Comparison of ENCODE assay signal across 16 cellular contexts in the genomic region with DNA sequence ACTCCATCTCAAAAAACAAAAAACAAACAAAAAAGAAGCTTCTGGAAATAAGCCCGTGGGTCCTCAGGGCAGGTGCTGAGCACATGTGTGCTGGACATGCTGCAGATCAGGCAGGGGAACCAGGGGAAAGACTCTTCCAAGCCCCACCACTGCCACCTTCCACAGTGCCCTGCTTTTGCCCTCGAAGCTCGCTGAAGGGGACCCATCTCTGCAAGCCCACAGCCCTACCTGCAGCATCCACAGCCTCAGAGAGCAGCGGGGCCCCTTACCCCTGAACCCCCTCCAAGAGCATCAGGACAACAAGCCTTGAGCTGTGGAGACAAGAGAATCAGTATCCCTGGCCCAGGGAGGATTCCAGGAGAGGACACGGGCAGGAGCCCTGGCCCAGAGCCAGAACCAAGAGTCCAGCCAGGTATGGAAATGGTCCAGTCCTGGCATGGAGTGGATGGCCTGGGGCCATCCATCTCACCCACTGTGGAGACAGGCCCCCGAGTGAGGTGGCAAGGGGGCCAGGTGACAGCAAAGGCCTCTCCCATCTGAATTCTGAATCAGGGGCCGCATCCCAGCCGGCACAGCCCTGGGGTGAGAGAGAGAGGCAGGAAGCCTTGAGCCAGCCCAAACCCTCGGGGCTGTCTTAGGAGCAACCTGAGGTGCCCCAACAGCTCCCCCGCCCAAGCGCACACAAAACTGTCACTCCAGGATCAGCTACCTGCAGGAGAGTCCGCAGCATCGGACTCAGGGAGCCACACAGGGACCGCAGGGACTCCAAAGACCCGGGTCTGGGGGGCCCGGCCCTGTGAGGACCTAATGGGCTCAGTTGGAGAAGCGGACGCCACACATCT.
"Had no signal": no experiment of that assay in that cellular context is flagged by ENCODE, and none has a peak within 500 bp of the region (broad histone marks: within the 10 kb centered on the region; RNA-seq: fewer than 3 reads in every experiment).

No MANE protein-coding gene starts in this region.

- H3K27ac Mint-ChIP-seq: effector memory CD8-positive, alpha-beta T cell; immature natural killer cell; naive thymus-derived CD4-positive, alpha-beta T cell; nephron progenitor cell had no signal

- H3K36me3 ChIP-seq: esophagus muscularis mucosa, gastroesophageal sphincter, stomach, thoracic aorta had no signal

- H3K36me3 Mint-ChIP-seq: immature natural killer cell; naive thymus-derived CD4-positive, alpha-beta T cell had no signal

- ATAC-seq: effector memory CD8-positive, alpha-beta T cell; gastroesophageal sphincter; naive thymus-derived CD4-positive, alpha-beta T cell had no signal

- H3K4me1 ChIP-seq: esophagus muscularis mucosa, gastroesophageal sphincter, stomach had no signal

- H3K9me3 Mint-ChIP-seq: effector memory CD8-positive, alpha-beta T cell; immature natural killer cell; naive thymus-derived CD4-positive, alpha-beta T cell had no signal

- H3K4me3 ChIP-seq: esophagus muscularis mucosa, gastroesophageal sphincter, stomach, thoracic aorta had no signal

- H3K4me1 Mint-ChIP-seq: immature natural killer cell, nephron progenitor cell had no signal

- H3K27ac ChIP-seq: epithelial cell of prostate, esophagus muscularis mucosa, gastroesophageal sphincter, stomach, thoracic aorta had no signal

- H3K9me3 ChIP-seq: esophagus muscularis mucosa, gastroesophageal sphincter, stomach, thoracic aorta had no signal

- H3K27me3 ChIP-seq: stomach had no signal

- DNase-seq: effector memory CD8-positive, alpha-beta T cell; glutamatergic neuron; immature natural killer cell; mesendoderm; naive thymus-derived CD4-positive, alpha-beta T cell; nephron progenitor cell; small intestine; stimulated activated CD4-positive, alpha-beta T cell treated with anti-CD3 and anti-CD28 coated beads, Interleukin-12 subunit alpha, Interleukin-12 subunit beta, amount 100 ng/mL, for 4 hours; stimulated activated naive CD4-positive, alpha-beta T cell; stomach; trophoblast cell had no signal

- H3K4me3 Mint-ChIP-seq: effector memory CD8-positive, alpha-beta T cell; immature natural killer cell; naive thymus-derived CD4-positive, alpha-beta T cell; nephron progenitor cell had no signal

- FAIRE-seq: keratinocyte, small intestine had no signal
